ENCODE assay signal across 6 cellular contexts in genomic region chr11:65524010-65524746, GRCh38. TPM values are rescaled to one million over a fixed set of nuclear protein-coding genes. Genes with fewer than 3 reads are reported as not detected.
DNase-seq lines count a peak whose midpoint lies in the region; ATAC-seq and TF ChIP-seq lines count a peak whose summit lies in the region.

No MANE protein-coding gene starts in this region.

- BruUV-seq in A673 (replicated peaks; lab: Mats Ljungman, UMichigan): no TSS peak

- H3K27ac ChIP-seq in A673 (ENCODE audit: low read depth, low read length, poor library complexity, severe bottlenecking) (peak overlapping the region; percentile 43), RWPE2 (ENCODE audit: poor library complexity, severe bottlenecking) (no peak overlapping the region), left ventricle myocardium inferior (replicated peaks) (peak overlapping the region; percentile 73), temporal lobe (ENCODE audit: low read depth, low read length) (peak overlapping the region; percentile 89)

- H3K9me3 ChIP-seq in A673 (ENCODE audit: low read depth, low read length, poor library complexity, severe bottlenecking) (no peaks in the 10 kb centered on the region), RWPE2 (ENCODE audit: severe bottlenecking) (no peaks in the 10 kb centered on the region), left ventricle myocardium inferior (replicated peaks) (no peaks in the 10 kb centered on the region)

- TF ChIP-seq CTCF in A673 (conservative IDR thresholded peaks at IDR 0.05; ENCODE audit: low read depth, low read length) (no peak), RWPE2 (IDR thresholded peaks at IDR 0.05; ENCODE audit: poor library complexity, severe bottlenecking) (no peak), left ventricle myocardium inferior (IDR thresholded peaks at IDR 0.05; ENCODE audit: borderline replicate concordance) (no peak)

- H3K4me3 ChIP-seq in A673 (ENCODE audit: low read depth, low read length, poor library complexity, severe bottlenecking): peak overlapping the region; percentile 32
- no peak overlapping the region for H3K4me3 ChIP-seq in RWPE2 (ENCODE audit: severe bottlenecking)
- H3K4me3 ChIP-seq in left ventricle myocardium inferior: peak overlapping the region; percentile 100

- POLR2A ChIA-PET in A673 (lab: Charles Lee; ENCODE audit: low non-redundant PET): interaction anchor here (0.6 to 0.7 kb wide), 3 partner anchors 10 to 351 kb away, joined by 3 to 5 read pairs (median 4); no protein-coding TSS in a partner anchor

- H3K4me1 ChIP-seq in A673 (ENCODE audit: insufficient read depth, low read length, poor library complexity, severe bottlenecking) (peaks cover 14% of the 10 kb centered on the region), RWPE2 (ENCODE audit: insufficient read depth, poor library complexity, severe bottlenecking) (peaks cover 3% of the 10 kb centered on the region), left ventricle myocardium inferior (peaks cover 30% of the 10 kb centered on the region)

- ATAC-seq in RWPE2 (ENCODE audit: low read depth) (peak; percentile 9; the same call in 2 of the 3 replicates), HG03280 (IDR thresholded peaks at IDR 0.05; ENCODE audit: unreplicated experiment) (no peak)

- DNase-seq in A673 (ENCODE audit: low spot score): no peak
- no peak for DNase-seq in RWPE2 (ENCODE audit: low spot score)
- peak; percentile 52 for DNase-seq in left ventricle myocardium inferior
- DNase-seq in stimulated activated CD4-positive, alpha-beta T cell treated with anti-CD3 and anti-CD28 coated beads, Interleukin-4, amount 100 ng/mL, for 24 hours: no peak

- no peaks in the 10 kb centered on the region for H3K27me3 ChIP-seq in A673 (replicated peaks; ENCODE audit: insufficient read depth, low read depth, low read length, poor library complexity)
- no peaks in the 10 kb centered on the region for H3K27me3 ChIP-seq in RWPE2 (ENCODE audit: insufficient read depth, poor library complexity, severe bottlenecking)
- no peaks in the 10 kb centered on the region for H3K27me3 ChIP-seq in left ventricle myocardium inferior (ENCODE audit: low read depth)

- CTCF ChIA-PET in A673 (lab: Charles Lee): interaction anchor here (0.5 kb wide), 1 partner anchor 23 kb away, joined by 6 read pairs; no protein-coding TSS in a partner anchor

- H3K36me3 ChIP-seq in A673 (ENCODE audit: insufficient read depth, low read length, poor library complexity, severe bottlenecking): peaks cover 9% of the 10 kb centered on the region
- H3K36me3 ChIP-seq in RWPE2 (ENCODE audit: low read depth): peaks cover 30% of the 10 kb centered on the region
- peaks cover 28% of the 10 kb centered on the region for H3K36me3 ChIP-seq in left ventricle myocardium inferior

- intact Hi-C loops in A673 (cut with micrococcal nuclease; ENCODE audit: unreplicated experiment): no loop called here
- intact Hi-C loops in left ventricle myocardium inferior (cut with micrococcal nuclease): no loop called here

RNA-seq across cellular contexts. Expression of gene SCYL1, which starts 0.7 kb away (rescaled TPM):
- 90.6 and 95.7 TPM in 2 replicates for total RNA-seq in A673 (2021)
- total RNA-seq in left ventricle myocardium inferior: 60.2 TPM
- total RNA-seq in temporal lobe: 34.2 TPM

RNA-seq across cellular contexts. Expression of gene MALAT1, which starts 25.3 kb away (rescaled TPM):
- total RNA-seq in A673 (2021) (4,586 and 4,701 TPM in 2 replicates), left ventricle myocardium inferior (6,576 TPM), temporal lobe (8,183 TPM)

RNA-seq across cellular contexts. Expression of gene LTBP3, which starts 34.0 kb away (rescaled TPM):
- total RNA-seq in A673 (2021) (92.1 and 123 TPM in 2 replicates), left ventricle myocardium inferior (80.3 TPM), temporal lobe (38.6 TPM)

RNA-seq across cellular contexts. Expression of gene ZNRD2, which starts 46.1 kb away (rescaled TPM):
- total RNA-seq in A673 (2021): 95.4 and 98.9 TPM in 2 replicates
- 21.1 TPM for total RNA-seq in left ventricle myocardium inferior
- total RNA-seq in temporal lobe: 20.7 TPM

RNA-seq across cellular contexts. Expression of gene FAM89B, which starts 48.2 kb away (rescaled TPM):
- total RNA-seq in A673 (2021) (79.8 and 88.3 TPM in 2 replicates), left ventricle myocardium inferior (40.9 TPM), temporal lobe (21.9 TPM)
